In genomic region chr9:119649205-119649604, GRCh38 we compare ENCODE assay signal across 10 cellular contexts.
"Had no signal": no experiment of that assay in that cellular context is flagged by ENCODE, and none has a peak within 500 bp of the region (broad histone marks: within the 10 kb centered on the region; RNA-seq: fewer than 3 reads in every experiment).

No MANE protein-coding gene starts in this region.

- H3K4me1 ChIP-seq: HAP-1 had no signal

- H3K9ac ChIP-seq: GM23248 had no signal

- H3K27ac ChIP-seq: GM23248 had no signal

- FAIRE-seq: H1 had no signal

- ATAC-seq: GM23338, HCT116 had no signal

- H2AFZ ChIP-seq: GM23248, GM23338 had no signal

- H3K9me3 ChIP-seq: HAP-1 had no signal

- DNase-seq: GM23248, GOT3, H7, H9, HCEC 1CT, HFFc6 had no signal

- H3K4me2 ChIP-seq: GM23338 had no signal

- H3K4me3 ChIP-seq: GM23248, GM23338, HAP-1 had no signal

- H3K36me3 ChIP-seq: HAP-1 had no signal
